Comparison of ENCODE assay signal across 8 cellular contexts in the genomic region with DNA sequence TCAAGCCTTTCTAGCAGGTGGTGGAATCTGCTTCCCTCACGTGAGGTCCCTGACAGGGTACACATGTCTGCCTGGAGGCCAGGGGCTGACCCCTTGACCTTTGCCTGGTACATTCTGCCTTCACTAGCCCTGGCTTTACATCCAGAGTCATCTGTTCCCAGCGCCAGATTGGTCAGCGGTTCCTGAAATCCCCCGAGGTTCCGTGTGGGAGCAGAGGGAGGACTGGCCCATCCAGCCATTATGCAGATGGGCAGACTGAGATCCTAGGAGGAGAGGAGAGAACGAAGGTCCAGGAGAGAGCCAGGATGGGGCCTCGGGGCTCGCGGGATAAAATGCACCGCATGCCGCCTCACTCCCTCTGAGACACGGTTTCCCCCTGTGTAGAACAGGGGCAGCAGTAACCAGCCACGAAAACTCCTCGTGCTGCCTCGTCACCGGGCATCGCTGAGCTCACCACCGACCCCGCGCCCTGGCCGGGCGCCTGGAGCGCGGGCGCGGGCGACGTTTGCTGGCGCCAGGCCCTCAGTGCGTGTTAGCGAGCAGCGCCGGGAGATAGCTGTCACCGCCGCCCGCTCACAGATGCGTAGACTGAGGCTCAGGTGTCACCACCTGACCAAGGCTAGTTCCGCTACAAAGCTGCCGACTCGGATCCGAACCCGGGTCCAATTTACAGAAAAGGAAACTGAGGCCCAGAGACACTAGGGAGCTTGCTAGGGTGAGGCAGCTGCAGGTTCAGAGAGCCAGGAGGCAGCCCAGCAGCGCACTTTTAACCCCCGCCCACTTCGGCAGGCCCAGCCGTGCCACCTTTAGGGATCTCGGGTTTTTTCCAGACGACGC. TPM values are rescaled to one million over a fixed set of nuclear protein-coding genes. Genes with fewer than 3 reads are reported as not detected.
A peak's percentile ranks its signal among the peaks of the same experiment; 100 is the strongest.
DNase-seq lines count a peak whose midpoint lies in the region; ATAC-seq, FAIRE-seq and TF ChIP-seq lines count a peak whose summit lies in the region.

No MANE protein-coding gene starts in this region.

- H4K20me1 ChIP-seq in keratinocyte (ENCODE audit: control insufficient read depth, extremely low read depth, insufficient read depth, low read length) = peaks cover 8% of the 10 kb centered on the region

- H3K9me1 ChIP-seq in keratinocyte (ENCODE audit: control insufficient read depth, extremely low read depth, insufficient read depth, low read length) = no peaks in the 10 kb centered on the region

- DNase-seq in AG10803 (ENCODE audit: low read depth) = no peak
- peak; percentile 44 to 80 (median 69) for DNase-seq in adrenal gland
- no peak for DNase-seq in keratinocyte (ENCODE audit: low read depth, low spot score)
- peak; percentile 52 for DNase-seq in stomach
- no peak for DNase-seq in putamen (ENCODE audit: low spot score)
- no peak for DNase-seq in NCI-H1436 treated with DMSO at 0.1 percent for 48 hours (lab: John Stamatoyannopoulos, UW)

- peak overlapping the region; percentile 51 for H2AFZ ChIP-seq in keratinocyte (ENCODE audit: control insufficient read depth, low read length)

- ATAC-seq in GM18907 (IDR thresholded peaks at IDR 0.05; ENCODE audit: unreplicated experiment) (peak; percentile 8), HG03521 (IDR thresholded peaks at IDR 0.05; ENCODE audit: unreplicated experiment) (peak; percentile 10)

- WGBS in adrenal gland, 4 donors = 16 to 49% (median 18%) methylated on average over 7 to 49 of the region's 49 CpGs
- 14 to 17% (median 15%) methylated on average over 42 to 49 of the region's 49 CpGs for WGBS in stomach, 5 donors

- FAIRE-seq in keratinocyte (lab: Jason Lieb, UNC) = no peak

- H3K4me2 ChIP-seq in keratinocyte (ENCODE audit: control insufficient read depth, extremely low read depth, insufficient read depth, low read depth, low read length) = peak overlapping the region; percentile 81

- H3K27me3 ChIP-seq in adrenal gland (no peaks in the 10 kb centered on the region), keratinocyte (ENCODE audit: control insufficient read depth, extremely low read depth, insufficient read depth, low read length) (no peaks in the 10 kb centered on the region), stomach (no peaks in the 10 kb centered on the region)

- H3K9me3 ChIP-seq in adrenal gland (replicated peaks in 1 of 3) (no peaks in the 10 kb centered on the region), keratinocyte (ENCODE audit: control insufficient read depth, low read depth, low read length) (no peaks in the 10 kb centered on the region), stomach (no peaks in the 10 kb centered on the region)

- peak overlapping the region; percentile 46 for H3K4me3 ChIP-seq in AG10803 (ENCODE audit: low read length)
- H3K4me3 ChIP-seq in adrenal gland = peak overlapping the region in 3 of 4 donors; percentile 13 to 83 (median 35)
- H3K4me3 ChIP-seq in keratinocyte (ENCODE audit: control insufficient read depth in 2 of 3, extremely low read depth in 1 of 3, insufficient read depth in 2 of 3, low read depth in 1 of 3, low read length in 3 of 3) = peak overlapping the region; percentile 32 to 78 (median 77)
- peak overlapping the region; percentile 82 to 96 (median 82) for H3K4me3 ChIP-seq in stomach

- H3K79me2 ChIP-seq in keratinocyte (ENCODE audit: control insufficient read depth, insufficient read depth, low read length) = peaks cover 37% of the 10 kb centered on the region

- TF ChIP-seq EP300 in stomach (IDR thresholded peaks at IDR 0.05) = no peak

- H3K4me1 ChIP-seq in adrenal gland (replicated peaks in 1 of 2) (peaks cover 34 to 44% of the 10 kb centered on the region in 2 donors), keratinocyte (ENCODE audit: control insufficient read depth, extremely low read depth, insufficient read depth, low read length) (peaks cover 41% of the 10 kb centered on the region), stomach (peaks cover 39 to 74% (median 68%) of the 10 kb centered on the region in 4 donors)

- H3K36me3 ChIP-seq in adrenal gland (replicated peaks in 1 of 2) = no peaks in the 10 kb centered on the region
- H3K36me3 ChIP-seq in keratinocyte (ENCODE audit: control insufficient read depth in 2 of 2, extremely low read depth in 1 of 2, insufficient read depth in 2 of 2, low read length in 2 of 2) = no peaks in the 10 kb centered on the region
- no peaks in the 10 kb centered on the region for H3K36me3 ChIP-seq in stomach

- intact Hi-C loops in adrenal gland (cut with DNase I) (no loop called here), stomach (cut with DNase I; ENCODE audit: low total_unique reads) (no loop called here)

- H3K9ac ChIP-seq in keratinocyte (ENCODE audit: control insufficient read depth, extremely low read depth, insufficient read depth, low read length) = peak overlapping the region; percentile 83

- TF ChIP-seq POLR2A in adrenal gland (IDR thresholded peaks at IDR 0.05) (no peak), stomach (IDR thresholded peaks at IDR 0.05) (no peak)

- H3K27ac ChIP-seq in adrenal gland (peak overlapping the region in 4 of 5 donors; percentile 14 to 99 (median 71)), keratinocyte (ENCODE audit: control insufficient read depth, insufficient read depth, low read length) (no peak overlapping the region), stomach (peak overlapping the region; percentile 37 to 98 (median 98))

- dilution Hi-C loops in keratinocyte (cut with MboI; ENCODE audit: extremely low pct_ligation_motif_present, low sequenced_read_pairs) = no loop called here

- TF ChIP-seq CTCF in AG10803 (conservative IDR thresholded peaks at IDR 0.05; ENCODE audit: low read length) (no peak), adrenal gland (IDR thresholded peaks at IDR 0.05) (no peak), keratinocyte (optimal IDR thresholded peaks at IDR 0.05 in 1 of 3, IDR thresholded peaks at IDR 0.05 in 1 of 3, conservative IDR thresholded peaks at IDR 0.05 in 1 of 3; ENCODE audit: extremely low read depth in 1 of 3, insufficient read depth in 2 of 3, low read length in 3 of 3) (no peak), stomach (IDR thresholded peaks at IDR 0.05) (no peak)

RNA-seq across cellular contexts. Expression of gene MAP2K3, which starts 0.8 kb away (rescaled TPM):
- total RNA-seq in adrenal gland (10 to 100 TPM; 11.5 to 64.8 (median 32.2) TPM), stomach (100 to 1,000 TPM in 1 of 5 donors, 10 to 100 TPM in 4; 22.6 to 101 (median 66.2) TPM)
- polyA plus RNA-seq in adrenal gland (10 to 100 TPM; 19.2 to 64.4 (median 37.4) TPM), keratinocyte (19.0 to 70.2 TPM (median 22.4 TPM) in 3 replicates), stomach (10 to 100 TPM; 27.8 to 41.2 (median 40.6) TPM)
- polyA plus RNA-seq in keratinocyte (2011; ENCODE audit: low read depth) = 41.8 TPM
- polyA plus RNA-seq in keratinocyte (2011; cell fraction: cytosol; rRNA removed) = 33.6 and 51.5 TPM in 2 replicates
- polyA plus RNA-seq in keratinocyte (2011; cell fraction: nucleus; rRNA removed) = 46.5 and 55.1 TPM in 2 replicates
- 56.4 and 72.9 TPM in 2 replicates for polyA plus RNA-seq in keratinocyte (2012; ENCODE audit: low replicate concordance)
- polyA minus RNA-seq in keratinocyte = 23.0 to 102 TPM (median 29.5 TPM) in 3 replicates
- 36.1 TPM for polyA minus RNA-seq in keratinocyte (2011; cell fraction: cytosol; rRNA and poly(A)+ RNA removed)
- polyA minus RNA-seq in keratinocyte (2011; cell fraction: nucleus; rRNA and poly(A)+ RNA removed) = 21.7 and 28.8 TPM in 2 replicates

RNA-seq across cellular contexts. Expression of gene NATD1, which starts 30.5 kb away (rescaled TPM):
- total RNA-seq in adrenal gland = 10 to 100 TPM in 6 of 8 donors, 1 to 10 TPM in 2; 4.3 to 18.7 (median 13.0) TPM
- polyA plus RNA-seq in adrenal gland = 1 to 10 TPM; 1.8 to 3.1 (median 3.0) TPM
- polyA plus RNA-seq in keratinocyte = 1.5 to 3.3 TPM (median 3.1 TPM) in 3 replicates
- polyA plus RNA-seq in keratinocyte (2011; ENCODE audit: low read depth) = 0.77 TPM
- 3.7 and 5.3 TPM in 2 replicates for polyA plus RNA-seq in keratinocyte (2011; cell fraction: cytosol; rRNA removed)
- polyA plus RNA-seq in keratinocyte (2011; cell fraction: nucleus; rRNA removed) = 4.3 and 5.8 TPM in 2 replicates
- 3.6 and 4.2 TPM in 2 replicates for polyA plus RNA-seq in keratinocyte (2012; ENCODE audit: low replicate concordance)
- 2.1 to 6.0 TPM (median 4.2 TPM) in 3 replicates for polyA minus RNA-seq in keratinocyte
- polyA minus RNA-seq in keratinocyte (2011; cell fraction: cytosol; rRNA and poly(A)+ RNA removed) = 5.2 TPM
- 3.5 and 4.3 TPM in 2 replicates for polyA minus RNA-seq in keratinocyte (2011; cell fraction: nucleus; rRNA and poly(A)+ RNA removed)
- 1 to 10 TPM; 2.2 to 9.0 (median 3.8) TPM for total RNA-seq in stomach
- 1 to 10 TPM; 2.2 to 6.7 (median 4.9) TPM for polyA plus RNA-seq in stomach

Comparison
In these comparisons a context has a peak if more than half of its experiments do, and no peak if none do; other contexts are left out.
1. DNase-seq: peak in adrenal gland (7 of 7) and stomach (single experiment); none in AG10803 (single experiment), keratinocyte (single experiment), putamen (single experiment) and NCI-H1436 treated with DMSO at 0.1 percent for 48 hours (single experiment).
2. Peak in every context shown above with its lines, with median percentiles within 50 percentile points of each other: H3K4me3 ChIP-seq.